In genomic region chrX:70998402-70999027, GRCh38 we compare ENCODE assay signal across 8 cellular contexts.
A peak's percentile ranks its signal among the peaks of the same experiment; 100 is the strongest.
DNase-seq lines count a peak whose midpoint lies in the region; ATAC-seq, FAIRE-seq and TF ChIP-seq lines count a peak whose summit lies in the region.

No MANE protein-coding gene starts in this region.

- FAIRE-seq in keratinocyte (lab: Jason Lieb, UNC) = peak; percentile 90

- TF ChIP-seq CTCF in HFF-Myc (IDR thresholded peaks at IDR 0.05; ENCODE audit: low read depth, low read length, missing control alignments) (peak; percentile 28), keratinocyte (optimal IDR thresholded peaks at IDR 0.05 in 1 of 3, IDR thresholded peaks at IDR 0.05 in 1 of 3, conservative IDR thresholded peaks at IDR 0.05 in 1 of 3; ENCODE audit: extremely low read depth in 1 of 3, insufficient read depth in 2 of 3, low read length in 3 of 3) (peak in 2 of 3 experiments; percentile 25 to 50)

- DNase-seq in DMS114 treated with DMSO at 0.1 percent for 48 hours (lab: John Stamatoyannopoulos, UW; ENCODE audit: unreplicated experiment) (peak; percentile 45), HFF-Myc (ENCODE audit: extremely low read depth, low read depth) (peak; percentile 17), keratinocyte (ENCODE audit: low read depth, low spot score) (peak; percentile 38), NCI-H510A treated with DMSO at 0.1 percent for 48 hours (lab: John Stamatoyannopoulos, UW) (no peak), SW 1271 (lab: John Stamatoyannopoulos, UW) (no peak)
- peak; percentile 10 for DNase-seq in activated naive CD4-positive, alpha-beta T cell treated with anti-CD3 and anti-CD28 coated beads, Interleukin-2, amount 50 U/mL, for 16 hours

- H3K36me3 ChIP-seq in keratinocyte (ENCODE audit: control insufficient read depth in 2 of 2, extremely low read depth in 1 of 2, insufficient read depth in 2 of 2, low read length in 2 of 2) = no peaks in the 10 kb centered on the region

- no peaks in the 10 kb centered on the region for H3K9me3 ChIP-seq in keratinocyte (ENCODE audit: control insufficient read depth, low read depth, low read length)

- H3K4me1 ChIP-seq in keratinocyte (ENCODE audit: control insufficient read depth, extremely low read depth, insufficient read depth, low read length) = peaks cover 3% of the 10 kb centered on the region

- ATAC-seq in GM19452 (IDR thresholded peaks at IDR 0.05; ENCODE audit: unreplicated experiment) = no peak
- no peak for ATAC-seq in GM21529 (IDR thresholded peaks at IDR 0.05; ENCODE audit: unreplicated experiment)

- no peaks in the 10 kb centered on the region for H4K20me1 ChIP-seq in keratinocyte (ENCODE audit: control insufficient read depth, extremely low read depth, insufficient read depth, low read length)

- no peak overlapping the region for H3K27ac ChIP-seq in keratinocyte (ENCODE audit: control insufficient read depth, insufficient read depth, low read length)

- H3K4me3 ChIP-seq in HFF-Myc (replicated peaks; ENCODE audit: low read depth, low read length) = no peak overlapping the region
- H3K4me3 ChIP-seq in keratinocyte (ENCODE audit: control insufficient read depth in 2 of 3, extremely low read depth in 1 of 3, insufficient read depth in 2 of 3, low read depth in 1 of 3, low read length in 3 of 3) = no peak overlapping the region

- no peaks in the 10 kb centered on the region for H3K9me1 ChIP-seq in keratinocyte (ENCODE audit: control insufficient read depth, extremely low read depth, insufficient read depth, low read length)

- H3K4me2 ChIP-seq in keratinocyte (ENCODE audit: control insufficient read depth, extremely low read depth, insufficient read depth, low read depth, low read length) = peak overlapping the region; percentile 41

- H3K79me2 ChIP-seq in keratinocyte (ENCODE audit: control insufficient read depth, insufficient read depth, low read length) = no peaks in the 10 kb centered on the region

- H3K9ac ChIP-seq in keratinocyte (ENCODE audit: control insufficient read depth, extremely low read depth, insufficient read depth, low read length) = no peak overlapping the region

- H3K27me3 ChIP-seq in keratinocyte (ENCODE audit: control insufficient read depth, extremely low read depth, insufficient read depth, low read length) = no peaks in the 10 kb centered on the region

- dilution Hi-C loops in keratinocyte (cut with MboI; ENCODE audit: extremely low pct_ligation_motif_present, low sequenced_read_pairs) = no loop called here

- no peak overlapping the region for H2AFZ ChIP-seq in keratinocyte (ENCODE audit: control insufficient read depth, low read length)

Comparison
In these comparisons a context has a peak if more than half of its experiments do, and no peak if none do; other contexts are left out.
1. DNase-seq: peak in DMS114 treated with DMSO at 0.1 percent for 48 hours (single experiment), HFF-Myc (single experiment), activated naive CD4-positive, alpha-beta T cell treated with anti-CD3 and anti-CD28 coated beads, Interleukin-2, amount 50 U/mL, for 16 hours (single experiment) and keratinocyte (single experiment); none in NCI-H510A treated with DMSO at 0.1 percent for 48 hours (single experiment) and SW 1271 (0 of 2).